In genomic region chr12:22631863-22632463, GRCh38 we compare ENCODE assay signal across 8 cellular contexts. TPM values are rescaled to one million over a fixed set of nuclear protein-coding genes. Genes with fewer than 3 reads are reported as not detected.
DNase-seq lines count a peak whose midpoint lies in the region; ATAC-seq, FAIRE-seq and TF ChIP-seq lines count a peak whose summit lies in the region.

No MANE protein-coding gene starts in this region.

- TF ChIP-seq CTCF in D721Med (IDR thresholded peaks at IDR 0.05; ENCODE audit: insufficient read depth, missing control alignments) = peak; percentile 48
- peak; percentile 33; the same call in 1 of the 2 replicates for TF ChIP-seq CTCF in LNCaP clone FGC (IDR thresholded peaks at IDR 0.05; ENCODE audit: control insufficient read depth, extremely low read depth, insufficient read depth)
- peak; percentile 53 for TF ChIP-seq CTCF in cardiac fibroblast (IDR thresholded peaks at IDR 0.05; ENCODE audit: low read depth, low read length)
- TF ChIP-seq CTCF in nephron progenitor cell (IDR thresholded peaks at IDR 0.05) = peak; percentile 55

- H3K36me3 Mint-ChIP-seq in nephron progenitor cell (ENCODE audit: low read depth) = peaks cover 64% of the 10 kb centered on the region

- peak; percentile 78 for FAIRE-seq in D721Med (lab: Jason Lieb, UNC)

- H3K27ac Mint-ChIP-seq in nephron progenitor cell = no peak overlapping the region

- intact Hi-C loops in left ventricle myocardium superior (cut with micrococcal nuclease) = no loop called here

- no peaks in the 10 kb centered on the region for H3K9me3 Mint-ChIP-seq in nephron progenitor cell

- peaks cover 41% of the 10 kb centered on the region for H3K4me1 Mint-ChIP-seq in nephron progenitor cell

- no peaks in the 10 kb centered on the region for H3K27me3 Mint-ChIP-seq in nephron progenitor cell (ENCODE audit: low read depth, poor library complexity)

- ATAC-seq in GM19452 (IDR thresholded peaks at IDR 0.05; ENCODE audit: unreplicated experiment) (no peak), GM18502 (IDR thresholded peaks at IDR 0.05; ENCODE audit: poor library complexity, unreplicated experiment) (no peak), left ventricle myocardium superior (no peak)

- H3K4me3 ChIP-seq in LNCaP clone FGC (ENCODE audit: low read depth, low read length) = no peak overlapping the region
- no peak overlapping the region for H3K4me3 ChIP-seq in cardiac fibroblast (replicated peaks in 1 of 2; ENCODE audit: low read depth in 2 of 2, low read length in 2 of 2)

- H3K4me3 Mint-ChIP-seq in nephron progenitor cell = no peak overlapping the region

- DNase-seq in D721Med (ENCODE audit: insufficient read length, low spot score) (no peak), LNCaP clone FGC (ENCODE audit: low read depth) (no peak), cardiac fibroblast (ENCODE audit: low read depth in 2 of 2) (peak; percentile 49 to 52), nephron progenitor cell (no peak), left ventricle myocardium superior (no peak)
- no peak for DNase-seq in effector CD4-positive, alpha-beta T cell

RNA-seq across cellular contexts. Expression of gene ETNK1, which starts 7.0 kb away (rescaled TPM):
- 19.0 TPM for total RNA-seq in left ventricle myocardium superior

Comparison
In these comparisons a context has a peak if more than half of its experiments do, and no peak if none do; other contexts are left out.
1. DNase-seq: peak in cardiac fibroblast (2 of 2); none in D721Med (single experiment), LNCaP clone FGC (single experiment), nephron progenitor cell (single experiment), left ventricle myocardium superior (single experiment) and effector CD4-positive, alpha-beta T cell (single experiment).
2. Peak in every context shown above with its lines, with median percentiles within 50 percentile points of each other: CTCF ChIP-seq.